21 cellular contexts compared by ENCODE assay signal in the genomic region with DNA sequence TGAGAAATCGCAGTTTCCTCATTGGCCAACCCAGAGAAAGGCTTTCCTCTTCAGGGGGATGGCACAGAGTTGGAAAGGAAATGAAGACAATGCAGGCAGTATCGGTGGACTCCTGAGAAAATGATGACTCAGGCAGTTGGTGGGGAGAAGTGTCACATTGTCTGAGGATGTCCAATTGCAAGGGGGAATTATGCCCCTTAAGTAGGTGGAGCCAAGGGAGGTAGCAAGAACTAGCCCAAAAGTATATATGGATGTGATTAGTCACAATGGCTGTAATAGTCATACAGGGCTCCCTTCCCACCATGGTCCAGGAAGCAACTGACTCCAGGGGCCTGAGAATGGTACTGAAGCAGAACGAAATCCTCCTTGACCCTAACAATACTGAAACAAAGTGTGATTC. TPM values are rescaled to one million over a fixed set of nuclear protein-coding genes. Genes with fewer than 3 reads are reported as not detected.
DNase-seq lines count a peak whose midpoint lies in the region; ATAC-seq, FAIRE-seq and TF ChIP-seq lines count a peak whose summit lies in the region.
"Had no signal": no experiment of that assay in that cellular context is flagged by ENCODE, and none has a peak within 500 bp of the region (broad histone marks: within the 10 kb centered on the region; RNA-seq: fewer than 3 reads in every experiment).

No MANE protein-coding gene starts in this region.

- H3K4me2 ChIP-seq in GM12878 (ENCODE audit: control insufficient read depth, insufficient read depth) (no peak overlapping the region), keratinocyte (ENCODE audit: control insufficient read depth, extremely low read depth, insufficient read depth, low read depth, low read length) (no peak overlapping the region)

- H3K9me1 ChIP-seq in keratinocyte (ENCODE audit: control insufficient read depth, extremely low read depth, insufficient read depth, low read length) = no peaks in the 10 kb centered on the region

- CTCF ChIA-PET in GM12878 (lab: Yijun Ruan, JAX) = no interaction called here

- H3K36me3 ChIP-seq in GM12878 (ENCODE audit: control insufficient read depth in 2 of 2, insufficient read depth in 2 of 2, low read length in 1 of 2) = no peaks in the 10 kb centered on the region
- H3K36me3 ChIP-seq in keratinocyte (ENCODE audit: control insufficient read depth in 2 of 2, extremely low read depth in 1 of 2, insufficient read depth in 2 of 2, low read length in 2 of 2) = no peaks in the 10 kb centered on the region
- no peaks in the 10 kb centered on the region for H3K36me3 ChIP-seq in heart left ventricle

- dilution Hi-C loops in keratinocyte (cut with MboI; ENCODE audit: extremely low pct_ligation_motif_present, low sequenced_read_pairs) = no loop called here

- DNase-seq in HTR-8/SVneo (ENCODE audit: insufficient read length, low spot score) = peak; percentile 51
- DNase-seq in GM12878 (ENCODE audit: low read depth, low spot score) = no peak
- no peak for DNase-seq in keratinocyte (ENCODE audit: low read depth, low spot score)
- DNase-seq in heart left ventricle = no peak
- DNase-seq in HPDE6-E6E7 (ENCODE audit: extremely low spot score) = no peak
- DNase-seq: activated CD4-positive, alpha-beta memory T cell treated with anti-CD3 and anti-CD28 coated beads for 36 hours; body of pancreas; DMS79; effector memory CD8-positive, alpha-beta T cell; natural killer cell; NCI-H1436; NCI-H510A treated with DMSO at 0.1 percent for 48 hours; stimulated activated CD4-positive, alpha-beta T cell treated with anti-CD3 and anti-CD28 coated beads, Interleukin-4, amount 100 ng/mL, for 24 hours; stimulated activated naive B cell treated with anti-CD40 and anti-IgM and Interleukin-4, amounts not matched to agents 10 μg/mL and 1 μg/mL and 100 μg/mL, for 72 hours had no signal

- SMC1A ChIA-PET in GM12878 (lab: Charles Lee; ENCODE audit: uncharacterized antibody, unreplicated experiment) = no interaction called here

- H3K27me3 ChIP-seq in GM12878 (replicated peaks in 1 of 2; ENCODE audit: control insufficient read depth in 2 of 2, insufficient read depth in 2 of 2, low read length in 1 of 2) = no peaks in the 10 kb centered on the region; a peak in 1 of 4 replicates
- no peaks in the 10 kb centered on the region for H3K27me3 ChIP-seq in keratinocyte (ENCODE audit: control insufficient read depth, extremely low read depth, insufficient read depth, low read length)
- H3K27me3 ChIP-seq in heart left ventricle = peaks cover 0 to 6% (median 0%) of the 10 kb centered on the region in 9 donors
- H3K27me3 ChIP-seq: body of pancreas had no signal

- FAIRE-seq in HTR-8/SVneo (lab: Jason Lieb, UNC) = peak; percentile 66
- no peak for FAIRE-seq in GM12878 (lab: Jason Lieb, UNC)
- no peak for FAIRE-seq in keratinocyte (lab: Jason Lieb, UNC)
- FAIRE-seq: GM12891, GM19239, H1 had no signal

- H3K4me3 ChIP-seq in GM12878 (no peak overlapping the region), keratinocyte (ENCODE audit: control insufficient read depth in 2 of 3, extremely low read depth in 1 of 3, insufficient read depth in 2 of 3, low read depth in 1 of 3, low read length in 3 of 3) (no peak overlapping the region), heart left ventricle (no peak overlapping the region)
- H3K4me3 ChIP-seq: body of pancreas had no signal

- intact Hi-C loops in GM12878 (cut with micrococcal nuclease; ENCODE audit: unreplicated experiment) (no loop called here), heart left ventricle (cut with DNase I) (no loop called here)

- H3K4me1 ChIP-seq in GM12878 (ENCODE audit: control insufficient read depth, insufficient read depth, low read length) (no peaks in the 10 kb centered on the region), keratinocyte (ENCODE audit: control insufficient read depth, extremely low read depth, insufficient read depth, low read length) (peaks cover 20% of the 10 kb centered on the region), heart left ventricle (no peaks in the 10 kb centered on the region)

- no peaks in the 10 kb centered on the region for H3K79me2 ChIP-seq in GM12878 (ENCODE audit: control insufficient read depth, insufficient read depth, low read length)
- H3K79me2 ChIP-seq in keratinocyte (ENCODE audit: control insufficient read depth, insufficient read depth, low read length) = no peaks in the 10 kb centered on the region

- H3K9ac ChIP-seq in GM12878 (ENCODE audit: control insufficient read depth, insufficient read depth, low read length) (no peak overlapping the region), keratinocyte (ENCODE audit: control insufficient read depth, extremely low read depth, insufficient read depth, low read length) (no peak overlapping the region)

- ATAC-seq in GM18502 (IDR thresholded peaks at IDR 0.05; ENCODE audit: poor library complexity, unreplicated experiment) = peak; percentile 75
- ATAC-seq in GM12878 = peak; percentile 21; the same call in 2 of the 3 replicates
- no peak for ATAC-seq in HG03354 (IDR thresholded peaks at IDR 0.05; ENCODE audit: poor library complexity, severe bottlenecking, unreplicated experiment)
- ATAC-seq in heart left ventricle = no peak
- no peak for ATAC-seq in GM21529 (IDR thresholded peaks at IDR 0.05; ENCODE audit: unreplicated experiment)
- ATAC-seq: body of pancreas; effector memory CD8-positive, alpha-beta T cell; left lobe of liver; natural killer cell; stimulated activated naive B cell treated with anti-CD40 and anti-IgM and Interleukin-4, amounts not matched to agents 10 μg/mL and 1 μg/mL and 100 μg/mL, for 72 hours had no signal

- POLR2A ChIA-PET in GM12878 (lab: Charles Lee) = no interaction called here

- TF ChIP-seq RAD21 in GM12878 (IDR thresholded peaks at IDR 0.05; ENCODE audit: insufficient read depth, low read depth, low read length) = no peak

- H3K9me3 ChIP-seq in GM12878 (replicated peaks; ENCODE audit: control insufficient read depth, insufficient read depth, low read length) (no peaks in the 10 kb centered on the region), keratinocyte (ENCODE audit: control insufficient read depth, low read depth, low read length) (peaks cover 6% of the 10 kb centered on the region), heart left ventricle (peaks cover 0 to 10% (median 0%) of the 10 kb centered on the region in 12 donors)
- H3K9me3 ChIP-seq: body of pancreas had no signal

- in situ Hi-C loops in GM12878 (cut with MboI) = no loop called here

- TF ChIP-seq POLR2A in GM12878 (IDR thresholded peaks at IDR 0.05; ENCODE audit: low read depth, low read length) (no peak), heart left ventricle (IDR thresholded peaks at IDR 0.05) (no peak)

- 44% methylated on average over 3 of the region's 3 CpGs for WGBS in GM12878 (ENCODE audit: insufficient coverage, insufficient replicate concordance, low lambda C conversion rate, missing lambda C conversion rate)
- WGBS in heart left ventricle, 4 donors = 69 to 74% (median 72%) methylated on average over 3 of the region's 3 CpGs

- H3K27ac ChIP-seq in GM12878 (ENCODE audit: control insufficient read depth, insufficient read depth) (no peak overlapping the region), keratinocyte (ENCODE audit: control insufficient read depth, insufficient read depth, low read length) (peak overlapping the region; percentile 27), heart left ventricle (no peak overlapping the region)
- H3K27ac ChIP-seq: body of pancreas had no signal

- TF ChIP-seq CTCF in GM12878 (IDR thresholded peaks at IDR 0.05 in 2 of 3, conservative IDR thresholded peaks at IDR 0.05 in 1 of 3; ENCODE audit: control insufficient read depth in 2 of 3, extremely low read depth in 1 of 3, insufficient read depth in 1 of 3, low read depth in 3 of 3, low read length in 3 of 3) = no peak
- no peak for TF ChIP-seq CTCF in keratinocyte (optimal IDR thresholded peaks at IDR 0.05 in 1 of 3, IDR thresholded peaks at IDR 0.05 in 1 of 3, conservative IDR thresholded peaks at IDR 0.05 in 1 of 3; ENCODE audit: extremely low read depth in 1 of 3, insufficient read depth in 2 of 3, low read length in 3 of 3)
- no peak for TF ChIP-seq CTCF in heart left ventricle (IDR thresholded peaks at IDR 0.05)

- no peaks in the 10 kb centered on the region for H4K20me1 ChIP-seq in GM12878 (ENCODE audit: control insufficient read depth, insufficient read depth)
- no peaks in the 10 kb centered on the region for H4K20me1 ChIP-seq in keratinocyte (ENCODE audit: control insufficient read depth, extremely low read depth, insufficient read depth, low read length)

- no peak for TF ChIP-seq EP300 in GM12878 (IDR thresholded peaks at IDR 0.05; ENCODE audit: borderline replicate concordance in 1 of 2, control insufficient read depth in 1 of 2, low read depth in 2 of 2, low read length in 2 of 2)

- H2AFZ ChIP-seq in GM12878 (ENCODE audit: control insufficient read depth, low read depth, low read length) = no peak overlapping the region
- no peak overlapping the region for H2AFZ ChIP-seq in keratinocyte (ENCODE audit: control insufficient read depth, low read length)

- BruUV-seq in GM12878 (replicated peaks; lab: Mats Ljungman, UMichigan) = no TSS peak

- RAD21 ChIA-PET in GM12878 (lab: Charles Lee; ENCODE audit: unreplicated experiment) = no interaction called here

RNA-seq across cellular contexts. Expression of gene EGFR, which starts 58.3 kb away (rescaled TPM):
- 0.04 TPM in 1 of 2 replicates, not detected in the other for total RNA-seq in GM12878 (2013; cell fraction: nucleolus; rRNA removed)
- not detected in 2 replicates for total RNA-seq in GM12878 (2014; rRNA removed)
- total RNA-seq in GM12878 (2014; rRNA removed; fragmentation: Illumina TruSeq; extraction: Trizol) = not detected in 2 replicates
- 0.16 and 0.31 TPM in 2 replicates for total RNA-seq in GM12878 (2021)
- polyA plus RNA-seq in GM12878 (2011; ENCODE audit: low read depth) = not detected
- 0.01 TPM in 1 of 2 replicates, not detected in the other for polyA plus RNA-seq in GM12878 (2011; rRNA removed)
- polyA plus RNA-seq in GM12878 (2011; cell fraction: cytosol; rRNA removed) = 0.01 TPM in 1 of 2 replicates, not detected in the other
- 0.01 TPM in 1 of 2 replicates, not detected in the other for polyA plus RNA-seq in GM12878 (2011; cell fraction: nucleus; rRNA removed)
- polyA plus RNA-seq in GM12878 (2012) = not detected in 2 replicates
- not detected in 2 replicates for polyA plus RNA-seq in GM12878 (2014; fragmentation: Illumina TruSeq; extraction: Trizol)
- polyA plus RNA-seq in GM12878 (2014; fragmentation: Nextera tagmentation; extraction: Ambion mirVana) = not detected
- polyA plus RNA-seq in GM12878 (2014; rRNA removed) = not detected in 2 replicates
- not detected for polyA plus RNA-seq in GM12878 (2016; fragmentation: Nextera tagmentation; extraction: Ambion mirVana)
- not detected in 2 replicates for polyA minus RNA-seq in GM12878 (2011; rRNA and poly(A)+ RNA removed)
- polyA minus RNA-seq in GM12878 (2011; cell fraction: cytosol; rRNA and poly(A)+ RNA removed) = 0.13 and 0.83 TPM in 2 replicates
- polyA minus RNA-seq in GM12878 (2011; cell fraction: nucleus; rRNA and poly(A)+ RNA removed) = 0.12 and 0.38 TPM in 2 replicates
- 109 to 159 TPM (median 120 TPM) in 3 replicates for polyA plus RNA-seq in keratinocyte
- polyA plus RNA-seq in keratinocyte (2011; ENCODE audit: low read depth) = 54.6 TPM
- polyA plus RNA-seq in keratinocyte (2011; cell fraction: cytosol; rRNA removed) = 58.5 and 79.5 TPM in 2 replicates
- 351 and 352 TPM in 2 replicates for polyA plus RNA-seq in keratinocyte (2011; cell fraction: nucleus; rRNA removed)
- 75.7 and 124 TPM in 2 replicates for polyA plus RNA-seq in keratinocyte (2012; ENCODE audit: low replicate concordance)
- polyA minus RNA-seq in keratinocyte = 306 to 451 TPM (median 333 TPM) in 3 replicates
- polyA minus RNA-seq in keratinocyte (2011; cell fraction: cytosol; rRNA and poly(A)+ RNA removed) = 216 TPM
- 624 and 980 TPM in 2 replicates for polyA minus RNA-seq in keratinocyte (2011; cell fraction: nucleus; rRNA and poly(A)+ RNA removed)
- 10 to 100 TPM in 3 of 9 donors, 1 to 10 TPM in 6; 4.6 to 29.6 (median 8.7) TPM for total RNA-seq in heart left ventricle
- 1 to 10 TPM; 2.3 to 2.8 TPM for polyA plus RNA-seq in heart left ventricle
- total RNA-seq: activated CD4-positive, alpha-beta memory T cell treated with anti-CD3 and anti-CD28 coated beads for 36 hours; natural killer cell had no signal

Comparison
In these comparisons a context has a peak if more than half of its experiments do, and no peak if none do; other contexts are left out.
1. ATAC-seq: peak in GM18502 (single experiment) and GM12878 (single experiment); none in HG03354 (single experiment), heart left ventricle (0 of 4) and GM21529 (single experiment).
2. RNA of gene EGFR, which starts 58.3 kb away (polyA plus RNA-seq): 54.6 to 352 TPM in keratinocyte; 2.3 to 2.8 TPM in heart left ventricle and 0.01 TPM in GM12878; every median in the first group is over 10 times any median in the second.